In genomic region chr16:30921459-30921747, GRCh38 we compare ENCODE assay signal across 8 cellular contexts.
A peak's percentile ranks its signal among the peaks of the same experiment; 100 is the strongest.
DNase-seq lines count a peak whose midpoint lies in the region; ATAC-seq and TF ChIP-seq lines count a peak whose summit lies in the region.

No MANE protein-coding gene starts in this region.

- no peaks in the 10 kb centered on the region for H3K27me3 Mint-ChIP-seq in stimulated activated naive CD8-positive, alpha-beta T cell treated with anti-CD3 and anti-CD28 coated beads, Interleukin-15, Interleukin-2, amounts not matched to agents 100 ng/mL and 50 ng/mL, for 24 hours

- intact Hi-C loops in posterior cingulate gyrus (cut with DNase I), result loop anchor here (1.0 to 2.0 kb wide), 2 partner anchors 19 to 77 kb away; no protein-coding TSS in a partner anchor

- H3K4me1 Mint-ChIP-seq in stimulated activated naive CD8-positive, alpha-beta T cell treated with anti-CD3 and anti-CD28 coated beads, Interleukin-15, Interleukin-2, amounts not matched to agents 100 ng/mL and 50 ng/mL, for 24 hours (ENCODE audit: low read depth), result peaks cover 10% of the 10 kb centered on the region

- no peaks in the 10 kb centered on the region for H3K9me3 Mint-ChIP-seq in stimulated activated naive CD8-positive, alpha-beta T cell treated with anti-CD3 and anti-CD28 coated beads, Interleukin-15, Interleukin-2, amounts not matched to agents 100 ng/mL and 50 ng/mL, for 24 hours

- DNase-seq in stimulated activated naive CD8-positive, alpha-beta T cell treated with anti-CD3 and anti-CD28 coated beads, Interleukin-15, Interleukin-2, amounts not matched to agents 100 U/mL and 50 U/mL, for 24 hours, result no peak
- DNase-seq in brain microvascular endothelial cell (no peak), putamen (ENCODE audit: low spot score) (no peak), posterior cingulate gyrus (no peak)

- peak overlapping the region; percentile 100 for H3K4me3 Mint-ChIP-seq in stimulated activated naive CD8-positive, alpha-beta T cell treated with anti-CD3 and anti-CD28 coated beads, Interleukin-15, Interleukin-2, amounts not matched to agents 100 ng/mL and 50 ng/mL, for 24 hours

- no peaks in the 10 kb centered on the region for H3K36me3 Mint-ChIP-seq in stimulated activated naive CD8-positive, alpha-beta T cell treated with anti-CD3 and anti-CD28 coated beads, Interleukin-15, Interleukin-2, amounts not matched to agents 100 ng/mL and 50 ng/mL, for 24 hours (ENCODE audit: low read depth)

- no peaks in the 10 kb centered on the region for H3K9me3 ChIP-seq in mucosa of stomach (ENCODE audit: control insufficient read depth, low read length)

- no peaks in the 10 kb centered on the region for H3K27me3 ChIP-seq in brain microvascular endothelial cell (replicated peaks)
- no peaks in the 10 kb centered on the region for H3K27me3 ChIP-seq in mucosa of stomach (ENCODE audit: control insufficient read depth, insufficient read depth, low read length)

- in situ Hi-C loops in brain microvascular endothelial cell (cut with HindIII; ENCODE audit: low pct_ligation_motif_present, low sequenced_read_pairs), result no loop called here

- H3K27ac Mint-ChIP-seq in stimulated activated naive CD8-positive, alpha-beta T cell treated with anti-CD3 and anti-CD28 coated beads, Interleukin-15, Interleukin-2, amounts not matched to agents 100 ng/mL and 50 ng/mL, for 24 hours, result peak overlapping the region; percentile 100

- H3K27ac ChIP-seq in brain microvascular endothelial cell, result no peak overlapping the region

- H3K4me3 ChIP-seq in brain microvascular endothelial cell (ENCODE audit: low read depth, low read length) (peak overlapping the region; percentile 68), mucosa of stomach (ENCODE audit: low read length) (peak overlapping the region; percentile 45)

- ATAC-seq in stimulated activated naive CD8-positive, alpha-beta T cell treated with anti-CD3 and anti-CD28 coated beads, Interleukin-15, Interleukin-2, amounts not matched to agents 100 U/mL and 50 U/mL, for 24 hours, result no peak
- ATAC-seq in HG03108 (IDR thresholded peaks at IDR 0.05; ENCODE audit: unreplicated experiment) (no peak), GM18873 (IDR thresholded peaks at IDR 0.05; ENCODE audit: low FRiP score, unreplicated experiment) (no peak)

- H3K4me1 ChIP-seq in mucosa of stomach (ENCODE audit: control insufficient read depth, insufficient read depth, low read length), result peaks cover 12% of the 10 kb centered on the region

- H3K9ac ChIP-seq in mucosa of stomach (ENCODE audit: low read length), result peak overlapping the region; percentile 64

- H3K36me3 ChIP-seq in brain microvascular endothelial cell (replicated peaks) (no peaks in the 10 kb centered on the region), mucosa of stomach (ENCODE audit: control insufficient read depth, insufficient read depth, low read length) (no peaks in the 10 kb centered on the region)

- TF ChIP-seq CTCF in brain microvascular endothelial cell (IDR thresholded peaks at IDR 0.05; ENCODE audit: low read depth, low read length, missing control alignments), result no peak
